ENCODE assay signal across 8 cellular contexts in genomic region chr2:63698825-63699548, GRCh38.
DNase-seq lines count a peak whose midpoint lies in the region; ATAC-seq and TF ChIP-seq lines count a peak whose summit lies in the region.

No MANE protein-coding gene starts in this region.

- CTCF ChIA-PET in AG04449 (lab: Yijun Ruan, JAX), result interaction anchor here (0.6 to 8.1 kb wide), 41 partner anchors 9 to 278 kb away, joined by 3 to 144 read pairs (median 5); partner anchors contain the start of gene UGP2

- POLR2A ChIA-PET in AG04449 (lab: Yijun Ruan, JAX), result interaction anchor here (0.6 to 2.5 kb wide), 5 partner anchors 13 to 162 kb away, joined by 3 to 27 read pairs (median 3); partner anchors contain the start of gene UGP2

- ATAC-seq in HG02678 (IDR thresholded peaks at IDR 0.05; ENCODE audit: unreplicated experiment) (peak; percentile 74), left colon (peak; percentile 94), GM19455 (IDR thresholded peaks at IDR 0.05; ENCODE audit: unreplicated experiment) (no peak)

- in situ Hi-C loops in G401 (cut with HindIII; ENCODE audit: low sequenced_read_pairs), result no loop called here

- no peak for DNase-seq in AG04449 (ENCODE audit: low read depth, low spot score)
- peak; percentile 29 for DNase-seq in G401 (ENCODE audit: low spot score)
- DNase-seq in NCI-H82 treated with DMSO at 0.1 percent for 48 hours (lab: John Stamatoyannopoulos, UW; ENCODE audit: unreplicated experiment), result peak; percentile 61
- peak; percentile 84 to 93 for DNase-seq in cardiac fibroblast (ENCODE audit: low read depth in 2 of 2)
- DNase-seq in left colon, result peak; percentile 13 to 49
- peak; percentile 90 for DNase-seq in stromal cell of bone marrow (ENCODE audit: low read depth)

- no peak overlapping the region for H3K4me3 ChIP-seq in AG04449 (ENCODE audit: low read depth, low read length)
- no peak overlapping the region for H3K4me3 ChIP-seq in cardiac fibroblast (replicated peaks in 1 of 2; ENCODE audit: low read depth in 2 of 2, low read length in 2 of 2)

- intact Hi-C loops in left colon (cut with DNase I, micrococcal nuclease), result no loop called here

- TF ChIP-seq CTCF in AG04449 (IDR thresholded peaks at IDR 0.05; ENCODE audit: insufficient read depth, low read length, missing control alignments) (peak; percentile 50), cardiac fibroblast (IDR thresholded peaks at IDR 0.05; ENCODE audit: low read depth, low read length) (peak; percentile 63)
